8 cellular contexts compared by ENCODE assay signal in the genomic region with DNA sequence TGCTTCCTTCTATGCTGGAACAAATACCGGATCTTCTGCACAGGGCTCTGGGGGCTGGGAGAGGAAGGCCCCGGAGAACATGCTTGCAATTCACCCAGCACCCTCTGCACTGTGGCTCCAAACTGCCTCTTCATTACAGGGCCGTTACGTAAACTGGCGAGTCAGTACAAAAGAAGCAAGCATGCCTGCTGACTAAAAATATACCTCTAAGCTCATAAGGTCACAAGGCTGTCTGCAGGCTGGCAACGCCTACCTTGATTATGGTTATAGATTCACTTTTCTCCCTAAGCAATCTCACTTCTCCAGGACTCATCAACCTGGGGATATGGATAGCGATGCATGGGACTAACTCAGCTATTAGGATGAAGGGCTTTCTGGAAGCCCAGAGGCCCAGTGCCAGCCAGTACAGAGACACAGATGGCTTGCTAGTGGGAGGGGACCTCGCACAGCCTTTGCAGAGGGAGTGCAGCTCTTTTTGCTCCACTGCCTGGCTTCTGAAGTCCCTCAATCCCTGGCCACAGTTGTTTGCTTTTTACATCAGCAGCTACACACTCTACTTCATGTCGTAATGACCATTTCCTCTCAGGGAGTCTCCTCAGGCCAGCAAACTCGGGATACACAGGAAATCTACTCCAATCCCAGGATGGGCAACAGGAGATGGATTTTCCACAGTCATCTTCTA.
DNase-seq lines count a peak whose midpoint lies in the region; ATAC-seq and TF ChIP-seq lines count a peak whose summit lies in the region.

No MANE protein-coding gene starts in this region.

- peak; percentile 81 to 84 for ATAC-seq in CD4-positive, CD25-positive, alpha-beta regulatory T cell (ENCODE audit: low read depth in 2 of 2)
- ATAC-seq in PC-3 (peak; percentile 14), HG02970 (IDR thresholded peaks at IDR 0.05; ENCODE audit: low FRiP score, unreplicated experiment) (no peak)

- no peaks in the 10 kb centered on the region for H3K36me3 Mint-ChIP-seq in CD4-positive, CD25-positive, alpha-beta regulatory T cell
- H3K36me3 Mint-ChIP-seq in MCF 10A (ENCODE audit: insufficient read depth, unreplicated experiment) = peaks cover 17% of the 10 kb centered on the region

- H3F3A ChIP-seq in PC-3 (ENCODE audit: low read length, unreplicated experiment) = peaks cover 4% of the 10 kb centered on the region

- peak overlapping the region; percentile 76 for H3K9ac ChIP-seq in PC-3 (ENCODE audit: low read length)
- peak overlapping the region in 1 of 2 donors; percentile 58 for H3K9ac ChIP-seq in stomach smooth muscle (ENCODE audit: low read length in 2 of 2)

- peak overlapping the region; percentile 70 for H3K27ac ChIP-seq in CD4-positive, CD25-positive, alpha-beta regulatory T cell (ENCODE audit: insufficient read depth, low read length, poor library complexity, severe bottlenecking)
- peak overlapping the region; percentile 94 for H3K27ac ChIP-seq in PC-3 (ENCODE audit: low read length)
- peak overlapping the region; percentile 85 for H3K27ac ChIP-seq in stomach smooth muscle (ENCODE audit: low read length)

- peak overlapping the region; percentile 88 to 97 (median 95) for H3K27ac Mint-ChIP-seq in CD4-positive, CD25-positive, alpha-beta regulatory T cell
- H3K27ac Mint-ChIP-seq in MCF 10A (ENCODE audit: low read depth, unreplicated experiment) = peak overlapping the region; percentile 92

- H3K4me3 ChIP-seq in CD4-positive, CD25-positive, alpha-beta regulatory T cell (ENCODE audit: low read depth, low read length) = peak overlapping the region; percentile 47
- H3K4me3 ChIP-seq in PC-3 (ENCODE audit: low read length) = peak overlapping the region; percentile 7; the same call in 1 of the 2 replicates
- H3K4me3 ChIP-seq in stomach smooth muscle (ENCODE audit: low read length in 2 of 2) = peak overlapping the region; percentile 40

- H3K4me2 ChIP-seq in PC-3 (ENCODE audit: low read length) = peak overlapping the region; percentile 76

- POLR2A ChIA-PET in PC-3 (lab: Charles Lee; ENCODE audit: unreplicated experiment) = interaction anchor here (0.5 to 0.8 kb wide), 3 partner anchors 10 to 14 kb away, joined by 4 to 8 read pairs (median 5); no protein-coding TSS in a partner anchor
- POLR2A ChIA-PET in MCF 10A (lab: Yijun Ruan, JAX) = interaction anchor here (0.9 to 4.1 kb wide), 11 partner anchors 9 to 361 kb away, joined by 3 to 55 read pairs (median 6); no protein-coding TSS in a partner anchor

- H3K27me3 ChIP-seq in CD4-positive, CD25-positive, alpha-beta regulatory T cell (ENCODE audit: control insufficient read depth, insufficient read depth, low read length) = no peaks in the 10 kb centered on the region
- H3K27me3 ChIP-seq in PC-3 (ENCODE audit: low read length) (no peaks in the 10 kb centered on the region), stomach smooth muscle (ENCODE audit: control insufficient read depth in 1 of 2, insufficient read depth in 2 of 2, low read length in 2 of 2) (no peaks in the 10 kb centered on the region)

- DNase-seq in CD4-positive, CD25-positive, alpha-beta regulatory T cell = peak in 2 of 3 donors; percentile 61 to 81
- DNase-seq in H4 (ENCODE audit: low spot score) (peak; percentile 83), PC-3 (peak; percentile 52), MCF 10A (ENCODE audit: unreplicated experiment) (peak; percentile 63), kidney tubule cell (ENCODE audit: low spot score) (peak; percentile 59), SW480 (ENCODE audit: low spot score) (no peak)

- intact Hi-C loops in PC-3 (cut with micrococcal nuclease) = loop anchor here (5.0 kb wide), 1 partner anchor 33 kb away; no protein-coding TSS in a partner anchor
- intact Hi-C loops in MCF 10A (cut with micrococcal nuclease) = no loop called here

- H3K36me3 ChIP-seq in CD4-positive, CD25-positive, alpha-beta regulatory T cell (ENCODE audit: control insufficient read depth, insufficient read depth, low read length) = no peaks in the 10 kb centered on the region
- H3K36me3 ChIP-seq in PC-3 (ENCODE audit: low read depth, low read length) (no peaks in the 10 kb centered on the region), stomach smooth muscle (ENCODE audit: control insufficient read depth in 2 of 2, insufficient read depth in 2 of 2, low read length in 2 of 2) (peaks cover 0 to 3% of the 10 kb centered on the region in 2 donors)

- H3K4me1 ChIP-seq in CD4-positive, CD25-positive, alpha-beta regulatory T cell (ENCODE audit: control insufficient read depth, insufficient read depth, low read length, poor library complexity, severe bottlenecking) = peaks cover 66% of the 10 kb centered on the region
- peaks cover 60% of the 10 kb centered on the region for H3K4me1 ChIP-seq in PC-3 (ENCODE audit: insufficient read depth, low read length)
- H3K4me1 ChIP-seq in stomach smooth muscle (ENCODE audit: control insufficient read depth, insufficient read depth, low read length) = peaks cover 55% of the 10 kb centered on the region

- no peaks in the 10 kb centered on the region for H3K9me3 ChIP-seq in CD4-positive, CD25-positive, alpha-beta regulatory T cell (ENCODE audit: control insufficient read depth in 2 of 2, low read length in 2 of 2)
- H3K9me3 ChIP-seq in PC-3 (ENCODE audit: low read length) = no peaks in the 10 kb centered on the region
- no peaks in the 10 kb centered on the region for H3K9me3 ChIP-seq in stomach smooth muscle (ENCODE audit: control insufficient read depth in 2 of 2, low read length in 2 of 2)

- BruUV-seq in PC-3 (replicated peaks; lab: Mats Ljungman, UMichigan) (no TSS peak), MCF 10A (replicated peaks; lab: Mats Ljungman, UMichigan) (no TSS peak)

- H3K4me3 Mint-ChIP-seq in CD4-positive, CD25-positive, alpha-beta regulatory T cell = peak overlapping the region; percentile 37 to 93 (median 75)
- no peak overlapping the region for H3K4me3 Mint-ChIP-seq in MCF 10A (ENCODE audit: unreplicated experiment)

- CTCF ChIA-PET in PC-3 (lab: Charles Lee) = no interaction called here
- CTCF ChIA-PET in MCF 10A (lab: Yijun Ruan, JAX) = interaction anchor here (0.6 to 3.0 kb wide), 9 partner anchors 11 to 130 kb away, joined by 3 to 14 read pairs (median 4); no protein-coding TSS in a partner anchor

- H3K4me1 Mint-ChIP-seq in CD4-positive, CD25-positive, alpha-beta regulatory T cell = peaks cover 7 to 83% (median 58%) of the 10 kb centered on the region in 4 donors
- H3K4me1 Mint-ChIP-seq in MCF 10A (ENCODE audit: insufficient read depth, unreplicated experiment) = peaks cover 41% of the 10 kb centered on the region

- H3K79me2 ChIP-seq in PC-3 (ENCODE audit: low read length) = no peaks in the 10 kb centered on the region

- H3K27me3 Mint-ChIP-seq in CD4-positive, CD25-positive, alpha-beta regulatory T cell = no peaks in the 10 kb centered on the region
- H3K27me3 Mint-ChIP-seq in MCF 10A (ENCODE audit: insufficient read depth, unreplicated experiment) = no peaks in the 10 kb centered on the region

- no peaks in the 10 kb centered on the region for H4K20me1 ChIP-seq in PC-3 (ENCODE audit: low read length)

- no peaks in the 10 kb centered on the region for H3K9me3 Mint-ChIP-seq in CD4-positive, CD25-positive, alpha-beta regulatory T cell
- H3K9me3 Mint-ChIP-seq in MCF 10A (ENCODE audit: unreplicated experiment) = no peaks in the 10 kb centered on the region

- H2AFZ ChIP-seq in PC-3 (ENCODE audit: low read length) = no peak overlapping the region

- TF ChIP-seq CTCF in PC-3 (conservative IDR thresholded peaks at IDR 0.05; ENCODE audit: low read depth, low read length) (no peak), MCF 10A (IDR thresholded peaks at IDR 0.05; ENCODE audit: unreplicated experiment) (no peak)

- H3K9me2 ChIP-seq in PC-3 (replicated peaks; ENCODE audit: low read length) = no peaks in the 10 kb centered on the region
